Comparison of ENCODE assay signal across 26 cellular contexts in genomic region chr5:78353520-78353919, GRCh38.
"Had no signal": no experiment of that assay in that cellular context is flagged by ENCODE, and none has a peak within 500 bp of the region (broad histone marks: within the 10 kb centered on the region; RNA-seq: fewer than 3 reads in every experiment).

No MANE protein-coding gene starts in this region.

- FAIRE-seq: bronchial epithelial cell, TTC549 had no signal

- H3K27ac ChIP-seq: ascending aorta, body of pancreas, Peyer's patch had no signal

- ATAC-seq: activated CD8-positive, alpha-beta T cell treated with anti-CD3 and anti-CD28 coated beads for 36 hours; activated T-cell treated with anti-CD3 and anti-CD28 coated beads, Interleukin-2, amount 50 U/mL, for 72 hours; body of pancreas; T-helper 17 cell had no signal

- H3K9me3 Mint-ChIP-seq: activated CD8-positive, alpha-beta T cell treated with anti-CD3 and anti-CD28 coated beads for 36 hours; activated T-cell treated with anti-CD3 and anti-CD28 coated beads, Interleukin-2, amount 50 U/mL, for 72 hours; activated T-helper 2 cell treated with anti-CD3 and anti-CD28 coated beads, Interferon-gamma antibody, Interleukin-2, Interleukin-4, amounts not matched to agents 10 μg/mL and 5 μg/mL and 100 μg/mL, durations not matched to agents 14 hours and 24 hours and 36 hours had no signal

- H3K27me3 ChIP-seq: ascending aorta, body of pancreas, Peyer's patch had no signal

- DNase-seq: activated CD4-positive, alpha-beta T cell treated with anti-CD3 and anti-CD28 coated beads, Interleukin-2, amount 50 U/mL, for 1 hour; activated CD4-positive, CD25-positive, alpha-beta regulatory T cell; activated CD8-positive, alpha-beta memory T cell treated with anti-CD3 and anti-CD28 coated beads, Interleukin-2, amount 50 U/mL, for 4 hours; activated CD8-positive, alpha-beta T cell treated with anti-CD3 and anti-CD28 coated beads for 36 hours; activated gamma-delta T cell treated with Interleukin-2 at 50 U/mL for 16 hours; activated naive CD4-positive, alpha-beta T cell treated with anti-CD3 and anti-CD28 coated beads, Interleukin-2, amount 50 U/mL, for 16 hours; activated T-cell treated with anti-CD3 and anti-CD28 coated beads, Interleukin-2, amount 50 U/mL, for 72 hours; amniotic stem cell; body of pancreas; central memory CD4-positive, alpha-beta T cell; KG1; NCI-H1105; NCI-H1436; NCI-H1694 treated with DMSO at 0.1 percent for 48 hours; NCI-H2029 treated with DMSO at 0.1 percent for 48 hours; NCI-H345; NCI-H510A; NCI-H526 treated with DMSO at 0.1 percent for 48 hours; Peyer's patch; SHP77; T-helper 17 cell; T-helper 9 cell had no signal

- H3K4me3 Mint-ChIP-seq: activated CD8-positive, alpha-beta T cell treated with anti-CD3 and anti-CD28 coated beads for 36 hours; activated T-cell treated with anti-CD3 and anti-CD28 coated beads, Interleukin-2, amount 50 U/mL, for 72 hours; T-helper 17 cell had no signal

- H3K27ac Mint-ChIP-seq: activated CD8-positive, alpha-beta T cell treated with anti-CD3 and anti-CD28 coated beads for 36 hours; activated T-cell treated with anti-CD3 and anti-CD28 coated beads, Interleukin-2, amount 50 U/mL, for 72 hours; activated T-helper 2 cell treated with anti-CD3 and anti-CD28 coated beads, Interferon-gamma antibody, Interleukin-2, Interleukin-4, amounts not matched to agents 10 μg/mL and 5 μg/mL and 100 μg/mL, durations not matched to agents 14 hours and 24 hours and 36 hours; T-helper 17 cell had no signal

- H3K4me3 ChIP-seq: ascending aorta, body of pancreas, Peyer's patch had no signal

- H3K9me3 ChIP-seq: ascending aorta, body of pancreas, Peyer's patch had no signal

- H3K4me1 ChIP-seq: ascending aorta had no signal

- H3K36me3 ChIP-seq: ascending aorta, Peyer's patch had no signal
